In the genomic region with DNA sequence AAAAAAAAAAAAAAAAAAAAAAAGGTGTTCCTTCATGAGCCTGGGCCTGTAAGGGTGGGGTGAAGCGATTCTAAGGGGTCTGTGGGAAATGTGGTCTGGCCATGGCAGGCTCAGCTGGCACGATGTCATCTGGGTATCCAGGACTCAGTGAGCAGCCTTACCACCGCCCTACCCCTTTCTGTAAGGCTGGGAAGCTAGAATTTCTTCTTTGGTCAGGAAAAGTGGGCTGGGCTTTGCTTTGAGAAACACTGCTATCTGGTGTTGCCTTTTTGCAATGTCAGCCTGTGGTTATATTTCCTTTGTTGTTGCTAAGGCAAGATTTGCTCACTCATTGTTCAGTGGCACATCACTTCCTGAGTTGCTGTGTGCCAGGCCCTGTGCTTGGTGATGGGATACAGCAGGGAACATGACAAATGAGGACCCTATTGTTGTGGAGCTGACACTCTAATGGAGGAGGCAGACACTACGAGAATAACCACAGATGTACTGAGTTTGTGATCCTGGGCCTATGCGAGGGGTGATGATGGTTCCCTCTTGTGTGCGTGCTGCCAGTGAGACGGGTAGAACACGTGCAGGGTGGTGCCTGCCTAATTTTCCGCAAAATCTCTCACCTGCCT, we compare ENCODE assay signal across 8 cellular contexts. TPM values are rescaled to one million over a fixed set of nuclear protein-coding genes. Genes with fewer than 3 reads are reported as not detected.
DNase-seq lines count a peak whose midpoint lies in the region; ATAC-seq and TF ChIP-seq lines count a peak whose summit lies in the region.

No MANE protein-coding gene starts in this region.

- H3K4me1 ChIP-seq in right cardiac atrium (ENCODE audit: control insufficient read depth, insufficient read depth, low read length) (no peaks in the 10 kb centered on the region), stomach (peaks cover 2 to 25% (median 14%) of the 10 kb centered on the region in 4 donors)

- ATAC-seq in right cardiac atrium = peak; percentile 69 to 85
- no peak for ATAC-seq in GM19455 (IDR thresholded peaks at IDR 0.05; ENCODE audit: unreplicated experiment)

- H3K4me3 ChIP-seq in AG04450 (ENCODE audit: low read depth, low read length) (no peak overlapping the region), right cardiac atrium (ENCODE audit: low read length) (no peak overlapping the region), stomach (no peak overlapping the region)

- H3K9me3 ChIP-seq in AG04450 (ENCODE audit: control insufficient read depth, insufficient read depth, low read length) = peaks cover 3% of the 10 kb centered on the region; the same call in 1 of the 2 replicates
- no peaks in the 10 kb centered on the region for H3K9me3 ChIP-seq in right cardiac atrium (ENCODE audit: control insufficient read depth, low read length)
- no peaks in the 10 kb centered on the region for H3K9me3 ChIP-seq in stomach

- H3K27ac ChIP-seq in AG04450 (ENCODE audit: low read depth, low read length) (no peak overlapping the region), right cardiac atrium (ENCODE audit: low read length) (no peak overlapping the region), stomach (peak overlapping the region in 1 of 5 donors; percentile 51)

- peaks cover 61% of the 10 kb centered on the region for H3K27me3 ChIP-seq in AG04450 (ENCODE audit: control insufficient read depth, insufficient read depth, low read length)
- no peaks in the 10 kb centered on the region for H3K27me3 ChIP-seq in right cardiac atrium (ENCODE audit: control insufficient read depth, insufficient read depth)
- H3K27me3 ChIP-seq in stomach = peaks cover 0 to 45% (median 22%) of the 10 kb centered on the region in 3 donors

- no peak for TF ChIP-seq POLR2A in stomach (IDR thresholded peaks at IDR 0.05)

- TF ChIP-seq CTCF in AG04450 (IDR thresholded peaks at IDR 0.05; ENCODE audit: low read depth, low read length) = peak; percentile 48
- peak in 4 of 7 experiments; percentile 7 to 41 (median 20) for TF ChIP-seq CTCF in stomach (IDR thresholded peaks at IDR 0.05)

- H3K36me3 ChIP-seq in stomach = no peaks in the 10 kb centered on the region

- intact Hi-C loops in right cardiac atrium (cut with DNase I) (loop anchor here in 1 of 4 donors (10.0 kb wide), 1 partner anchor 281 kb away; no protein-coding TSS in a partner anchor), stomach (cut with DNase I; ENCODE audit: low total_unique reads) (no loop called here)

- CTCF ChIA-PET in AG04450 (lab: Charles Lee) = interaction anchor here (0.7 to 2.4 kb wide), 7 partner anchors 11 to 160 kb away, joined by 3 to 16 read pairs (median 7); no protein-coding TSS in a partner anchor

- POLR2A ChIA-PET in AG04450 (lab: Yijun Ruan, JAX) = interaction anchor here (0.7 to 0.8 kb wide), 2 partner anchors 35 to 76 kb away, joined by 3 read pairs; no protein-coding TSS in a partner anchor

- DNase-seq in AG04450 (ENCODE audit: low read depth, low spot score) (peak; percentile 30), GF-D8 (lab: John Stamatoyannopoulos, UW) (peak; percentile 77), NCI-H2196 (lab: John Stamatoyannopoulos, UW; ENCODE audit: unreplicated experiment) (peak; percentile 60), right cardiac atrium (peak in 1 of 3 donors; percentile 62), stomach (no peak), NCI-H1930 (lab: John Stamatoyannopoulos, UW) (no peak)
- DNase-seq in activated effector memory CD4-positive, alpha-beta T cell treated with Interleukin-2 at 50 U/mL for 16 hours = peak; percentile 8

- 53% methylated on average over 9 of the region's 9 CpGs for WGBS in right cardiac atrium
- WGBS in stomach, 5 donors = 35 to 59% (median 48%) methylated on average over 9 of the region's 9 CpGs

- no peak for TF ChIP-seq EP300 in stomach (IDR thresholded peaks at IDR 0.05)

RNA-seq across cellular contexts. Expression of a gene that starts 45.9 kb away (rescaled TPM):
- 9.6 and 16.6 TPM in 2 replicates for polyA plus RNA-seq in AG04450 (2011; rRNA removed)
- 33.5 and 40.8 TPM in 2 replicates for polyA minus RNA-seq in AG04450 (2011; rRNA and poly(A)+ RNA removed)
- total RNA-seq in right cardiac atrium = 10 to 100 TPM; 21.4 to 25.9 (median 23.2) TPM
- 7.9 TPM for polyA plus RNA-seq in right cardiac atrium
- total RNA-seq in stomach = 10 to 100 TPM in 4 of 5 donors, 1 to 10 TPM in 1; 5.2 to 29.6 (median 26.1) TPM
- 1 to 10 TPM; 5.8 to 8.4 (median 6.4) TPM for polyA plus RNA-seq in stomach

Comparison
In these comparisons a context has a peak if more than half of its experiments do, and no peak if none do; other contexts are left out.
1. DNase-seq: peak in AG04450 (single experiment), GF-D8 (single experiment), NCI-H2196 (single experiment) and activated effector memory CD4-positive, alpha-beta T cell treated with Interleukin-2 at 50 U/mL for 16 hours (single experiment); none in stomach (single experiment) and NCI-H1930 (0 of 2).